ENCODE assay signal across 1 cellular context in genomic region chr2:11354363-11355154, GRCh38.
TF ChIP-seq lines count a peak whose summit lies in the region.

No MANE protein-coding gene starts in this region.

TF ChIP-seq in HepG2, 621 proteins besides CTCF, POLR2A, EP300 and RAD21 (continued from another document and continues in another):
- TF ChIP-seq ZBTB10 (CRISPR knock-in tag; IDR thresholded peaks at IDR 0.05; ENCODE audit: borderline replicate concordance) (peak; percentile 85; the same call in 1 of the 2 replicates), HNRNPL (IDR thresholded peaks at IDR 0.05; ENCODE audit: low read depth, low read length) (no peak), HNF4G (IDR thresholded peaks at IDR 0.05; ENCODE audit: borderline replicate concordance, low read depth, low read length) (peak; percentile 91), HNF4G (CRISPR knock-in tag; IDR thresholded peaks at IDR 0.05; ENCODE audit: borderline replicate concordance, low read depth) (peak; percentile 86; the same call in 1 of the 2 replicates), ZNF232 (CRISPR knock-in tag; IDR thresholded peaks at IDR 0.05; ENCODE audit: borderline replicate concordance) (peak; percentile 95; the same call in 1 of the 2 replicates), ZEB1 (IDR thresholded peaks at IDR 0.05; ENCODE audit: insufficient replicate concordance, low read depth) (no peak), CCAR2 (optimal IDR thresholded peaks at IDR 0.05; ENCODE audit: low read depth, low read length) (peak; percentile 97), FOXA1 (IDR thresholded peaks at IDR 0.05) (peak; percentile 99), FOXA1 (CRISPR knock-in tag; IDR thresholded peaks at IDR 0.05) (peak; percentile 100), BCL6 (CRISPR knock-in tag; IDR thresholded peaks at IDR 0.05) (peak; percentile 98), ZNF800 (CRISPR knock-in tag; IDR thresholded peaks at IDR 0.05) (peak; percentile 89; the same call in 1 of the 2 replicates), ZBTB40 (IDR thresholded peaks at IDR 0.05) (no peak), ZBTB40 (CRISPR knock-in tag; IDR thresholded peaks at IDR 0.05) (peak; percentile 87), SPEN (CRISPR knock-in tag; IDR thresholded peaks at IDR 0.05; ENCODE audit: low read depth) (peak; percentile 93; the same call in 1 of the 2 replicates), KLF11 (CRISPR knock-in tag; IDR thresholded peaks at IDR 0.05) (peak; percentile 96), HCFC1 (IDR thresholded peaks at IDR 0.05; ENCODE audit: low read depth, low read length) (no peak), GMEB1 (CRISPR knock-in tag; IDR thresholded peaks at IDR 0.05; ENCODE audit: borderline replicate concordance) (peak; percentile 66; the same call in 1 of the 2 replicates), TCF12 (IDR thresholded peaks at IDR 0.05) (no peak), TCF12 (CRISPR knock-in tag; IDR thresholded peaks at IDR 0.05) (peak; percentile 98), HIVEP1 (CRISPR knock-in tag; IDR thresholded peaks at IDR 0.05) (peak; percentile 78), PLSCR1 (CRISPR knock-in tag; IDR thresholded peaks at IDR 0.05; ENCODE audit: borderline replicate concordance) (no peak), ZNF275 (CRISPR knock-in tag; IDR thresholded peaks at IDR 0.05; ENCODE audit: borderline replicate concordance) (peak; percentile 90; the same call in 1 of the 2 replicates), ZNF225 (CRISPR knock-in tag; IDR thresholded peaks at IDR 0.05) (no peak), SMC3 (IDR thresholded peaks at IDR 0.05; ENCODE audit: low read length) (peak; percentile 61), ZNF816 (CRISPR knock-in tag; IDR thresholded peaks at IDR 0.05; ENCODE audit: borderline replicate concordance) (peak; percentile 75; the same call in 1 of the 2 replicates), ZNF143 (CRISPR knock-in tag; IDR thresholded peaks at IDR 0.05) (0 out of 2 replicates have a peak, but pooled peaks have one; percentile 66), MAFK (conservative IDR thresholded peaks at IDR 0.05 in 1 of 2, IDR thresholded peaks at IDR 0.05 in 1 of 2; ENCODE audit: low read length in 2 of 2) (peak in 1 of 2 experiments; percentile 9; a peak in 1 of 4 replicates), PBX3 (CRISPR knock-in tag; IDR thresholded peaks at IDR 0.05; ENCODE audit: borderline replicate concordance) (no peak), RFX3 (CRISPR knock-in tag; IDR thresholded peaks at IDR 0.05) (no peak; the same call in 1 of the 2 replicates), TERF1 (CRISPR knock-in tag; IDR thresholded peaks at IDR 0.05) (no peak), KMT2A (CRISPR knock-in tag; IDR thresholded peaks at IDR 0.05) (peak; percentile 88), ARNT2 (CRISPR knock-in tag; IDR thresholded peaks at IDR 0.05; ENCODE audit: low read depth) (peak; percentile 92)
